11 cellular contexts compared by ENCODE assay signal in genomic region chr2:148022882-148023281, GRCh38. TPM values are rescaled to one million over a fixed set of nuclear protein-coding genes. Genes with fewer than 3 reads are reported as not detected.
A peak's percentile ranks its signal among the peaks of the same experiment; 100 is the strongest.
DNase-seq lines count a peak whose midpoint lies in the region; ATAC-seq and TF ChIP-seq lines count a peak whose summit lies in the region.
"Had no signal": no experiment of that assay in that cellular context is flagged by ENCODE, and none has a peak within 500 bp of the region (broad histone marks: within the 10 kb centered on the region; RNA-seq: fewer than 3 reads in every experiment).

No MANE protein-coding gene starts in this region.

- H3K27me3 Mint-ChIP-seq in HFFc6 (ENCODE audit: insufficient read depth) (no peaks in the 10 kb centered on the region), naive B cell (no peaks in the 10 kb centered on the region)

- in situ Hi-C loops in astrocyte of the cerebellum (cut with HindIII; ENCODE audit: low sequenced_read_pairs): no loop called here

- TF ChIP-seq CTCF in BJ (IDR thresholded peaks at IDR 0.05; ENCODE audit: insufficient read depth, low read depth, low read length) (no peak), HFFc6 (IDR thresholded peaks at IDR 0.05) (no peak), astrocyte of the cerebellum (IDR thresholded peaks at IDR 0.05; ENCODE audit: low read depth, low read length, missing control alignments) (no peak)

- H3K9me3 Mint-ChIP-seq in HFFc6 (no peaks in the 10 kb centered on the region), naive B cell (no peaks in the 10 kb centered on the region)

- H3K27me3 ChIP-seq in BJ (ENCODE audit: control insufficient read depth, insufficient read depth, low read length): no peaks in the 10 kb centered on the region

- ATAC-seq in naive B cell (ENCODE audit: low read depth in 2 of 2) (no peak), HG03520 (IDR thresholded peaks at IDR 0.05; ENCODE audit: unreplicated experiment) (no peak)

- DNase-seq in BJ (ENCODE audit: low read depth): no peak
- DNase-seq in HFFc6: no peak
- no peak for DNase-seq in astrocyte of the cerebellum (ENCODE audit: low read depth)
- no peak for DNase-seq in naive B cell
- no peak for DNase-seq in DMS53 treated with DMSO at 0.1 percent for 48 hours (lab: John Stamatoyannopoulos, UW; ENCODE audit: unreplicated experiment)
- DNase-seq in COLO829 (ENCODE audit: low spot score): no peak
- no peak for DNase-seq in Ammon's horn (ENCODE audit: low spot score)
- DNase-seq: GF-D8, NCI-H2081 treated with DMSO at 0.1 percent for 48 hours, small intestine had no signal

- peaks cover 37% of the 10 kb centered on the region for H3K4me1 Mint-ChIP-seq in HFFc6 (ENCODE audit: low read depth)
- peaks cover 29 to 58% (median 50%) of the 10 kb centered on the region in 3 donors for H3K4me1 Mint-ChIP-seq in naive B cell

- H3K36me3 Mint-ChIP-seq in HFFc6 (ENCODE audit: low read depth): no peaks in the 10 kb centered on the region; the same call in 1 of the 2 replicates
- H3K36me3 Mint-ChIP-seq in naive B cell: peaks cover 0 to 4% of the 10 kb centered on the region in 2 donors

- CTCF ChIA-PET in BJ (lab: Yijun Ruan, JAX): interaction anchor here (1.0 kb wide), 1 partner anchor 46 kb away, joined by 3 read pairs; no protein-coding TSS in a partner anchor

- POLR2A ChIA-PET in BJ (lab: Charles Lee): no interaction called here

- no peaks in the 10 kb centered on the region for H3K36me3 ChIP-seq in BJ (ENCODE audit: control insufficient read depth, insufficient read depth, low read length)

- H3K27ac Mint-ChIP-seq in HFFc6: no peak overlapping the region; the same call in 1 of the 2 replicates
- H3K27ac Mint-ChIP-seq in naive B cell: peak overlapping the region in 3 of 6 donors; percentile 50 to 76 (median 63)

- H3K4me3 ChIP-seq in BJ (ENCODE audit: low read depth, low read length) (peak overlapping the region; percentile 16), astrocyte of the cerebellum (ENCODE audit: low read depth, low read length) (peak overlapping the region; percentile 17)

- H3K4me3 Mint-ChIP-seq in HFFc6 (peak overlapping the region; percentile 99), naive B cell (peak overlapping the region; percentile 16 to 99 (median 68))

RNA-seq across cellular contexts. Expression of gene MBD5, which starts 2.0 kb away (rescaled TPM):
- polyA plus RNA-seq in BJ (2011; rRNA removed): 20.4 and 28.1 TPM in 2 replicates
- polyA minus RNA-seq in BJ (2011; rRNA and poly(A)+ RNA removed): 90.2 and 134 TPM in 2 replicates
- 10 to 100 TPM; 29.1 to 41.0 (median 35.0) TPM for total RNA-seq in HFFc6 (2021; fragmentation: NEBNext Ultra II Directional; extraction: Animal tissue kit (Norgen Biotek cat#: 25700))
- polyA plus RNA-seq in naive B cell (ENCODE audit: low read depth in 6 of 6): 10 to 100 TPM in 5 of 6 donors, 1 to 10 TPM in 1; 5.2 to 22.8 (median 16.5) TPM

RNA-seq across cellular contexts. Expression of gene ORC4, which starts 2.3 kb away (rescaled TPM):
- polyA plus RNA-seq in BJ (2011; rRNA removed): 12.7 and 34.8 TPM in 2 replicates
- polyA minus RNA-seq in BJ (2011; rRNA and poly(A)+ RNA removed): 13.7 and 17.7 TPM in 2 replicates
- 10 to 100 TPM; 26.2 to 35.4 (median 32.8) TPM for total RNA-seq in HFFc6 (2021; fragmentation: NEBNext Ultra II Directional; extraction: Animal tissue kit (Norgen Biotek cat#: 25700))
- polyA plus RNA-seq in naive B cell (ENCODE audit: low read depth in 6 of 6): 10 to 100 TPM; 19.2 to 60.0 (median 46.6) TPM
